In the genomic region with DNA sequence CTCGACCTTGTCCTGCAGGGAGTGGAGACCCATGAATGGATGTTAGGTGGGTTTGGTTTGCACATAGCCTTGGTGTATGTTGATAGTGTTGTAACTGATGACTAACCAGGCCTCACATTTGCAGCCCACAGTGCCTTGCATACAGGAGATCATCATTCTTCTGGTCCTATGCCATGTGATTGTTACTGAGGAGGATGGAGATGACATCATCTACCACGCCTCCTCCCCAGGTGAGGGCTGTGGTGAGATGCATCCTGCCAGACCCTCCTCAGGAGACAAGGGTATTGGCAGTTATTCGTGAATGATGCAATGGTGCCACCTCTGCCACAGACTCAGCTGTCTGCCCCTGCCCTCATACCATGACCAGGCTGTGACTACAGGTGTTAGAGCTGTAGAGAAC, we compare ENCODE assay signal across 25 cellular contexts.
DNase-seq lines count a peak whose midpoint lies in the region; ATAC-seq, FAIRE-seq and TF ChIP-seq lines count a peak whose summit lies in the region.
"Had no signal": no experiment of that assay in that cellular context is flagged by ENCODE, and none has a peak within 500 bp of the region (broad histone marks: within the 10 kb centered on the region; RNA-seq: fewer than 3 reads in every experiment).

No MANE protein-coding gene starts in this region.

- no peaks in the 10 kb centered on the region for H3K36me3 ChIP-seq in HepG2 (replicated peaks in 1 of 2; ENCODE audit: control insufficient read depth in 1 of 2, insufficient read depth in 2 of 2, low read length in 2 of 2)
- H3K36me3 ChIP-seq in right lobe of liver, result no peaks in the 10 kb centered on the region
- no peaks in the 10 kb centered on the region; a peak in 1 of 3 replicates for H3K36me3 ChIP-seq in HEK293 (ENCODE audit: control insufficient read depth in 2 of 2, insufficient read depth in 1 of 2, low read length in 2 of 2)
- no peaks in the 10 kb centered on the region for H3K36me3 ChIP-seq in tibial artery
- H3K36me3 ChIP-seq: BE2C, BLaER1 had no signal

- no peak for TF ChIP-seq EP300 in HepG2 (IDR thresholded peaks at IDR 0.05; ENCODE audit: low read depth in 2 of 2, low read length in 2 of 2)
- no peak for TF ChIP-seq EP300 in HepG2 (CRISPR knock-in tag; IDR thresholded peaks at IDR 0.05; ENCODE audit: borderline replicate concordance)

- TF ChIP-seq POLR2A in HepG2 (IDR thresholded peaks at IDR 0.05; ENCODE audit: insufficient read depth in 1 of 2, low read depth in 2 of 2, low read length in 2 of 2) (no peak), right lobe of liver (IDR thresholded peaks at IDR 0.05) (no peak)

- H3K4me3 Mint-ChIP-seq in stimulated activated memory B cell treated with anti-CD40 and anti-IgM and Interleukin-4, amounts not matched to agents 10 μg/mL and 1 μg/mL and 100 μg/mL, for 72 hours, result no peak overlapping the region
- H3K4me3 Mint-ChIP-seq: CD14-positive monocyte; CD4-positive, alpha-beta memory T cell; CD4-positive, CD25-positive, alpha-beta regulatory T cell; CD8-positive, alpha-beta memory T cell had no signal

- intact Hi-C loops in HepG2 (cut with micrococcal nuclease; ENCODE audit: unreplicated experiment) (no loop called here), right lobe of liver (cut with DNase I) (no loop called here), dorsolateral prefrontal cortex (cut with DNase I) (no loop called here), tibial artery (cut with DNase I; ENCODE audit: low total_unique reads) (no loop called here)

- H3K4me1 ChIP-seq in HepG2 (ENCODE audit: insufficient read depth, low read length) (no peaks in the 10 kb centered on the region), right lobe of liver (no peaks in the 10 kb centered on the region), HEK293 (ENCODE audit: control insufficient read depth, insufficient read depth, low read length) (peaks cover 16% of the 10 kb centered on the region), tibial artery (no peaks in the 10 kb centered on the region)
- H3K4me1 ChIP-seq: BE2C, BLaER1 had no signal

- no peak overlapping the region for H2AFZ ChIP-seq in HepG2 (ENCODE audit: low read length)

- BruUV-seq in HepG2 (replicated peaks; lab: Mats Ljungman, UMichigan), result no TSS peak

- ATAC-seq in HepG2 (no peak), right lobe of liver (no peak)
- ATAC-seq in stimulated activated memory B cell treated with anti-CD40 and anti-IgM and Interleukin-4, amounts not matched to agents 10 μg/mL and 1 μg/mL and 100 μg/mL, for 72 hours, result peak; percentile 32

- POLR2A ChIA-PET in HepG2 (lab: Yijun Ruan, JAX), result no interaction called here
- POLR2A ChIA-PET in HEK293 (lab: Yijun Ruan, JAX), result no interaction called here

- H3K79me2 ChIP-seq in HepG2 (ENCODE audit: insufficient read depth, low read length), result no peaks in the 10 kb centered on the region

- no peak for DNase-seq in HepG2 (ENCODE audit: low spot score)
- no peak for DNase-seq in right lobe of liver
- no peak for DNase-seq in NCI-H1436 (lab: John Stamatoyannopoulos, UW)
- no peak for DNase-seq in dorsolateral prefrontal cortex
- no peak for DNase-seq in tibial artery
- DNase-seq: 8988T; ACHN; BE2C; C1 segment of cervical spinal cord; CD4-positive, alpha-beta memory T cell; CD4-positive, CD25-positive, alpha-beta regulatory T cell; CD8-positive, alpha-beta memory T cell; COR-L47; DMS 273 treated with DMSO at 0.1 percent for 48 hours; DMS153; DMS53; DMS79; GF-D8 had no signal

- H3K27ac ChIP-seq in HepG2 (ENCODE audit: extremely low read length, insufficient read depth, low read length), result no peak overlapping the region
- H3K27ac ChIP-seq in right lobe of liver, result no peak overlapping the region
- H3K27ac ChIP-seq in HEK293 (ENCODE audit: extremely low read depth, low read depth, low read length), result no peak overlapping the region
- no peak overlapping the region for H3K27ac ChIP-seq in dorsolateral prefrontal cortex
- no peak overlapping the region for H3K27ac ChIP-seq in tibial artery
- H3K27ac ChIP-seq: BLaER1 had no signal

- no peak for TF ChIP-seq RAD21 in HepG2 (CRISPR knock-in tag; IDR thresholded peaks at IDR 0.05)

- H3K27me3 ChIP-seq in HepG2 (ENCODE audit: control insufficient read depth in 1 of 2, insufficient read depth in 2 of 2, low read length in 2 of 2) (no peaks in the 10 kb centered on the region), right lobe of liver (no peaks in the 10 kb centered on the region), dorsolateral prefrontal cortex (peaks cover 0 to 19% (median 0%) of the 10 kb centered on the region in 45 donors), tibial artery (no peaks in the 10 kb centered on the region)
- H3K27me3 ChIP-seq: BE2C, BLaER1 had no signal

- H3K27ac Mint-ChIP-seq in stimulated activated memory B cell treated with anti-CD40 and anti-IgM and Interleukin-4, amounts not matched to agents 10 μg/mL and 1 μg/mL and 100 μg/mL, for 72 hours, result no peak overlapping the region
- H3K27ac Mint-ChIP-seq: CD14-positive monocyte; CD4-positive, alpha-beta memory T cell; CD4-positive, CD25-positive, alpha-beta regulatory T cell; CD8-positive, alpha-beta memory T cell had no signal

- H3K9me3 ChIP-seq in HepG2 (ENCODE audit: low read length) (peaks cover 83% of the 10 kb centered on the region), right lobe of liver (no peaks in the 10 kb centered on the region), HEK293 (ENCODE audit: control insufficient read depth, insufficient read depth, low read depth, low read length) (no peaks in the 10 kb centered on the region; the same call in 1 of the 2 replicates), tibial artery (no peaks in the 10 kb centered on the region)
- H3K9me3 ChIP-seq: BE2C, BLaER1 had no signal

- H3K27me3 Mint-ChIP-seq in stimulated activated memory B cell treated with anti-CD40 and anti-IgM and Interleukin-4, amounts not matched to agents 10 μg/mL and 1 μg/mL and 100 μg/mL, for 72 hours, result no peaks in the 10 kb centered on the region
- H3K27me3 Mint-ChIP-seq: CD4-positive, alpha-beta memory T cell; CD4-positive, CD25-positive, alpha-beta regulatory T cell; CD8-positive, alpha-beta memory T cell had no signal

- no peak for TF ChIP-seq CTCF in HepG2 (CRISPR knock-in tag; IDR thresholded peaks at IDR 0.05)
- TF ChIP-seq CTCF in right lobe of liver (IDR thresholded peaks at IDR 0.05), result no peak
- no peak for TF ChIP-seq CTCF in HEK293 (tag by site-specific recombination; IDR thresholded peaks at IDR 0.05)
- no peak for TF ChIP-seq CTCF in dorsolateral prefrontal cortex (IDR thresholded peaks at IDR 0.05 in 54 of 56, conservative IDR thresholded peaks at IDR 0.05 in 2 of 56; ENCODE audit: low read depth in 1 of 56, partially characterized antibody in 56 of 56)
- TF ChIP-seq CTCF in tibial artery (IDR thresholded peaks at IDR 0.05), result no peak

- CTCF ChIA-PET in HepG2 (lab: Yijun Ruan, JAX; ENCODE audit: low intra/inter-chr PET ratio, low total read pairs), result no interaction called here
- CTCF ChIA-PET in HEK293 (lab: Yijun Ruan, JAX), result interaction anchor here (1.0 to 1.4 kb wide), 2 partner anchors 48 to 57 kb away, joined by 3 to 6 read pairs; no protein-coding TSS in a partner anchor

- no peak overlapping the region for H3K4me2 ChIP-seq in HepG2 (ENCODE audit: low read depth, low read length)
- H3K4me2 ChIP-seq: BLaER1 had no signal

- no peaks in the 10 kb centered on the region for H3K9me3 Mint-ChIP-seq in stimulated activated memory B cell treated with anti-CD40 and anti-IgM and Interleukin-4, amounts not matched to agents 10 μg/mL and 1 μg/mL and 100 μg/mL, for 72 hours
- H3K9me3 Mint-ChIP-seq: CD8-positive, alpha-beta memory T cell had no signal

- no peaks in the 10 kb centered on the region for H3K36me3 Mint-ChIP-seq in stimulated activated memory B cell treated with anti-CD40 and anti-IgM and Interleukin-4, amounts not matched to agents 10 μg/mL and 1 μg/mL and 100 μg/mL, for 72 hours
- H3K36me3 Mint-ChIP-seq: CD14-positive monocyte; CD4-positive, alpha-beta memory T cell; CD4-positive, CD25-positive, alpha-beta regulatory T cell; CD8-positive, alpha-beta memory T cell had no signal

- FAIRE-seq in HepG2 (lab: Jason Lieb, UNC), result no peak
- FAIRE-seq: A204.1, G401.6, GM12891 had no signal

- H3K4me1 Mint-ChIP-seq in stimulated activated memory B cell treated with anti-CD40 and anti-IgM and Interleukin-4, amounts not matched to agents 10 μg/mL and 1 μg/mL and 100 μg/mL, for 72 hours, result no peaks in the 10 kb centered on the region
- H3K4me1 Mint-ChIP-seq: CD14-positive monocyte; CD4-positive, alpha-beta memory T cell; CD4-positive, CD25-positive, alpha-beta regulatory T cell; CD8-positive, alpha-beta memory T cell had no signal

- H3K9ac ChIP-seq in HepG2 (ENCODE audit: insufficient read depth, low read depth, low read length), result no peak overlapping the region
- H3K9ac ChIP-seq: BLaER1 had no signal

- H4K20me1 ChIP-seq in HepG2 (ENCODE audit: insufficient read depth, low read length), result no peaks in the 10 kb centered on the region
- H4K20me1 ChIP-seq: BLaER1 had no signal

- WGBS in HepG2 (ENCODE audit: low lambda C conversion rate), result 0% methylated on average over 1 of the region's 3 CpGs
- WGBS in right lobe of liver (ENCODE audit: insufficient coverage, low coverage, low lambda C conversion rate, missing lambda C conversion rate), result 21% methylated on average over 2 of the region's 3 CpGs

- in situ Hi-C loops in HepG2 (cut with HindIII; ENCODE audit: extremely low pct_ligation_motif_present, low pct_unique_long_range_greater_than_20kb), result no loop called here

- H3K4me3 ChIP-seq in HepG2 (replicated peaks in 1 of 3; ENCODE audit: insufficient read depth in 1 of 3, low read depth in 2 of 3, low read length in 3 of 3), result no peak overlapping the region
- no peak overlapping the region for H3K4me3 ChIP-seq in right lobe of liver
- no peak overlapping the region for H3K4me3 ChIP-seq in HEK293 (ENCODE audit: low read depth, low read length)
- no peak overlapping the region for H3K4me3 ChIP-seq in dorsolateral prefrontal cortex
- no peak overlapping the region for H3K4me3 ChIP-seq in tibial artery
- H3K4me3 ChIP-seq: BLaER1 had no signal

TF ChIP-seq in HepG2, 621 proteins besides CTCF, POLR2A, EP300 and RAD21:
- TF ChIP-seq ATF7 (IDR thresholded peaks at IDR 0.05) (peak; percentile 81), ATF7 (CRISPR knock-in tag; IDR thresholded peaks at IDR 0.05) (no peak), NFE2 (CRISPR knock-in tag; IDR thresholded peaks at IDR 0.05) (no peak), ZBTB8A (CRISPR knock-in tag; IDR thresholded peaks at IDR 0.05; ENCODE audit: borderline replicate concordance, low read depth) (no peak), CREB1 (IDR thresholded peaks at IDR 0.05) (0 out of 2 replicates have a peak, but pooled peaks have one; percentile 3), CREB1 (CRISPR knock-in tag; IDR thresholded peaks at IDR 0.05) (no peak)

Comparison
In these comparisons a context has a peak if more than half of its experiments do, and no peak if none do; other contexts are left out.
1. Of the 63 proteins assayed by ChIP-seq in both HepG2 and HEK293: peak only in HepG2: none; only in HEK293: ATF2; in both: none; in neither: 62.